21 cellular contexts compared by ENCODE assay signal in the genomic region with DNA sequence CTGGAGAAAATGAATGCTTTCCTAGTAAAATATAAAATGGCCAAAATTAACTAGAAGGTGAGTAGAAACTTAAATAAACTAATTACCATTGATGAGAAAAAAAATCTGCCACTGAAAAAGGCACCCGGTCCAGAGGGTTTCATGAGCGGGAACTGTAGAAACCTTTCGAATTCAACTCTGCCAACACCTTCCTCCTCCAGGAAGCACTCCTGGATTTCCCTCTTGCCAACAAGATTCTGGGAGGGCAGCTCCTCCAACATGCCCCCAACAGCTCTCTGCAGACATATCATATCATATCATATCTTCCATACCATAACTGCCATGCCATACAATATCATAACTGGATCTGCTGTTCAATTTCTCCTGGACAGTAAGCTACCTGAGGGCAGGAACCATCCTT.
"Had no signal": no experiment of that assay in that cellular context is flagged by ENCODE, and none has a peak within 500 bp of the region (broad histone marks: within the 10 kb centered on the region; RNA-seq: fewer than 3 reads in every experiment).

No MANE protein-coding gene starts in this region.

- FAIRE-seq: urothelium cell line had no signal

- DNase-seq: activated CD4-positive, alpha-beta T cell treated with anti-CD3 and anti-CD28 coated beads, Interleukin-2, amount 10 ng/mL, durations not matched to agents 7 days and 5 days; activated CD8-positive, alpha-beta memory T cell treated with anti-CD3 and anti-CD28 coated beads, Interleukin-2, amount 50 U/mL, for 4 hours; activated naive CD4-positive, alpha-beta T cell treated with anti-CD3 and anti-CD28 coated beads, Interleukin-2, amount 10 ng/mL, durations not matched to agents 7 days and 5 days; activated T-cell treated with anti-CD3 and anti-CD28 coated beads, Interleukin-2, amount 50 U/mL, for 4 hours; effector memory CD4-positive, alpha-beta T cell; gastrocnemius medialis; head of caudate nucleus; kidney glomerular epithelial cell; mesenchymal stem cell; sigmoid colon; spleen; stimulated activated CD4-positive, alpha-beta T cell treated with anti-CD3 and anti-CD28 coated beads, Interleukin-4, amount 100 ng/mL, for 4 hours; stimulated activated naive CD4-positive, alpha-beta T cell treated with Interleukin-2 at 50 U/mL for 16 hours; T-cell; thyroid gland had no signal

- H3K9ac ChIP-seq: parathyroid adenoma had no signal

- ATAC-seq: activated CD4-positive, CD25-positive, alpha-beta regulatory T cell treated with anti-CD3 and anti-CD28 coated beads, Interleukin-2, amount 50 U/mL, for 24 hours; activated T-cell treated with anti-CD3 and anti-CD28 coated beads, Interleukin-2, amount 50 U/mL, for 4 hours; gastrocnemius medialis; mucosa of descending colon; naive thymus-derived CD8-positive, alpha-beta T cell; SK-N-SH treated with all-trans-retinoic acid at 6 μM for 48 hours; T-cell had no signal

- H2AFZ ChIP-seq: parathyroid adenoma had no signal

- H3K27me3 ChIP-seq: spleen, thyroid gland had no signal

- H3K4me3 ChIP-seq: gastrocnemius medialis, mucosa of descending colon, sigmoid colon, spleen, thyroid gland had no signal

- H3K36me3 ChIP-seq: gastrocnemius medialis, sigmoid colon, thyroid gland had no signal

- H3K9me3 ChIP-seq: gastrocnemius medialis, mucosa of descending colon, sigmoid colon, spleen, thyroid gland had no signal

- H3K27ac ChIP-seq: gastrocnemius medialis, parathyroid adenoma, sigmoid colon, thyroid gland had no signal
